Comparison of ENCODE assay signal across 8 cellular contexts in genomic region chr6:70412797-70413113, GRCh38. TPM values are rescaled to one million over a fixed set of nuclear protein-coding genes. Genes with fewer than 3 reads are reported as not detected.
DNase-seq lines count a peak whose midpoint lies in the region; ATAC-seq and TF ChIP-seq lines count a peak whose summit lies in the region.

No MANE protein-coding gene starts in this region.

- no peaks in the 10 kb centered on the region for H3K4me1 ChIP-seq in mesodermal cell (ENCODE audit: control insufficient read depth, insufficient read depth, low read length, poor library complexity, severe bottlenecking)

- WGBS in mesodermal cell (ENCODE audit: insufficient coverage in 2 of 2), 2 experiments: 5 to 7% methylated on average over 3 to 4 of the region's 14 CpGs

- peak; percentile 7 for ATAC-seq in GM19467 (IDR thresholded peaks at IDR 0.05; ENCODE audit: unreplicated experiment)
- ATAC-seq in HG03558 (IDR thresholded peaks at IDR 0.05; ENCODE audit: extremely low read depth, unreplicated experiment): peak; percentile 7

- no peak for TF ChIP-seq CTCF in AG09309 (IDR thresholded peaks at IDR 0.05; ENCODE audit: control insufficient read depth, insufficient read depth, low read depth, low read length, missing control alignments)

- H3K27ac ChIP-seq in caudate nucleus (ENCODE audit: low read depth, low read length) (peak overlapping the region; percentile 75), mesodermal cell (ENCODE audit: low read depth, low read length, severe bottlenecking) (peak overlapping the region; percentile 75)

- no peaks in the 10 kb centered on the region for H3K9me3 ChIP-seq in mesodermal cell (ENCODE audit: control insufficient read depth, low read length)

- DNase-seq in AG09309 (ENCODE audit: low read depth): no peak
- peak in 2 of 61 donors; percentile 36 to 50 for DNase-seq in caudate nucleus (lab: John Stamatoyannopoulos, UW)
- no peak for DNase-seq in NCI-H2171 treated with DMSO at 0.1 percent for 48 hours (lab: John Stamatoyannopoulos, UW)
- DNase-seq in NCI-H82 treated with DMSO at 0.1 percent for 48 hours (lab: John Stamatoyannopoulos, UW; ENCODE audit: unreplicated experiment): no peak
- no peak for DNase-seq in NCI-H1694 treated with DMSO at 0.1 percent for 48 hours (lab: John Stamatoyannopoulos, UW)

- peaks cover 7% of the 10 kb centered on the region for H3K36me3 ChIP-seq in mesodermal cell (ENCODE audit: control insufficient read depth, insufficient read depth, low read length)

- peak overlapping the region; percentile 96 for H3K4me3 ChIP-seq in AG09309 (ENCODE audit: control insufficient read depth, low read depth, low read length)
- H3K4me3 ChIP-seq in mesodermal cell (ENCODE audit: extremely low read depth, insufficient read depth, low read length, poor library complexity, severe bottlenecking): peak overlapping the region; percentile 74

RNA-seq across cellular contexts. Expression of gene FAM135A, which starts 0.6 kb away (rescaled TPM):
- 12.1 TPM for polyA plus RNA-seq in mesodermal cell (2013, experiment 1 of 2)
- polyA plus RNA-seq in mesodermal cell (2013, experiment 2 of 2): 12.8 TPM
